ENCODE assay signal across 32 cellular contexts in genomic region chr11:117910525-117910924, GRCh38. TPM values are rescaled to one million over a fixed set of nuclear protein-coding genes. Genes with fewer than 3 reads are reported as not detected.
A peak's percentile ranks its signal among the peaks of the same experiment; 100 is the strongest.
DNase-seq lines count a peak whose midpoint lies in the region; ATAC-seq, FAIRE-seq and TF ChIP-seq lines count a peak whose summit lies in the region.
"Had no signal": no experiment of that assay in that cellular context is flagged by ENCODE, and none has a peak within 500 bp of the region (broad histone marks: within the 10 kb centered on the region; RNA-seq: fewer than 3 reads in every experiment).

No MANE protein-coding gene starts in this region.

- H3K9ac ChIP-seq in H9 (ENCODE audit: extremely low read depth, insufficient read length, low read length), result no peak overlapping the region
- H3K9ac ChIP-seq: BLaER1 had no signal

- H3K23me2 ChIP-seq in H9 (ENCODE audit: insufficient read length, low read depth, low read length, poor library complexity, severe bottlenecking), result no peaks in the 10 kb centered on the region

- H3K4me3 ChIP-seq in bronchial epithelial cell (ENCODE audit: low read depth, low read length), result no peak overlapping the region
- H3K4me3 ChIP-seq in upper lobe of right lung, result no peak overlapping the region
- H3K4me3 ChIP-seq: ascending aorta, BLaER1, cardiac muscle cell, heart right ventricle, prostate gland, right lobe of liver, tibial nerve had no signal

- no peak overlapping the region for H2AK5ac ChIP-seq in H9 (ENCODE audit: insufficient read length, low read length)

- H3K36me3 Mint-ChIP-seq in H9 (ENCODE audit: insufficient read depth in 1 of 3, low read depth in 3 of 3), result no peaks in the 10 kb centered on the region; a peak in 1 of 7 replicates

- H3K27ac ChIP-seq in H9 (ENCODE audit: insufficient read length, low read depth, low read length) (no peak overlapping the region), upper lobe of right lung (no peak overlapping the region)
- H3K27ac ChIP-seq: ascending aorta, BLaER1, cardiac muscle cell, heart right ventricle, prostate gland, right lobe of liver, tibial nerve had no signal

- peak; percentile 28 for FAIRE-seq in bronchial epithelial cell (lab: Jason Lieb, UNC)
- FAIRE-seq: colon, RCC 7860 had no signal

- H4K5ac ChIP-seq in H9 (ENCODE audit: insufficient read length, low read depth, low read length), result no peak overlapping the region

- no peaks in the 10 kb centered on the region for H3K36me3 ChIP-seq in bronchial epithelial cell (ENCODE audit: control insufficient read depth, insufficient read depth, low read length)
- no peaks in the 10 kb centered on the region for H3K36me3 ChIP-seq in upper lobe of right lung
- H3K36me3 ChIP-seq: ascending aorta, BLaER1, cardiac muscle cell, heart right ventricle, prostate gland, right lobe of liver, tibial nerve had no signal

- intact Hi-C loops in upper lobe of right lung (cut with DNase I), result no loop called here

- H3K14ac ChIP-seq in H9 (ENCODE audit: insufficient read depth, low read length), result no peak overlapping the region

- no peak overlapping the region for H2BK12ac ChIP-seq in H9 (ENCODE audit: insufficient read length, low read depth, low read length)

- no peaks in the 10 kb centered on the region for H4K20me1 ChIP-seq in H9 (ENCODE audit: control insufficient read depth, insufficient read depth, insufficient read length)
- H4K20me1 ChIP-seq: BLaER1 had no signal

- H3K4me1 Mint-ChIP-seq in H9, result peaks cover 9 to 23% of the 10 kb centered on the region in 2 experiments
- H3K4me1 Mint-ChIP-seq: naive B cell had no signal

- no peak overlapping the region for H4K8ac ChIP-seq in H9 (replicated peaks; ENCODE audit: insufficient read length, low read depth, low read length)

- H2BK120ac ChIP-seq in H9 (ENCODE audit: low read depth, low read length, poor library complexity, severe bottlenecking), result no peak overlapping the region

- TF ChIP-seq CTCF in H9 (conservative IDR thresholded peaks at IDR 0.05) (peak; percentile 46; the same call in 2 of the 3 replicates), bronchial epithelial cell (IDR thresholded peaks at IDR 0.05; ENCODE audit: insufficient read depth, low read length, severe bottlenecking) (no peak), upper lobe of right lung (IDR thresholded peaks at IDR 0.05) (no peak)

- H2BK5ac ChIP-seq in H9 (ENCODE audit: insufficient read length, low read length), result no peak overlapping the region

- H3K9me3 ChIP-seq in H9 (ENCODE audit: control insufficient read depth, low read depth, low read length) (no peaks in the 10 kb centered on the region), upper lobe of right lung (no peaks in the 10 kb centered on the region)
- H3K9me3 ChIP-seq: ascending aorta, BLaER1, heart right ventricle, prostate gland, right lobe of liver, tibial nerve had no signal

- no peak overlapping the region for H3T11ph ChIP-seq in H9 (ENCODE audit: low read length)

- H3K27me3 ChIP-seq in H9 (ENCODE audit: insufficient read depth, low read length) (no peaks in the 10 kb centered on the region), bronchial epithelial cell (ENCODE audit: control insufficient read depth, insufficient read depth, low read length) (no peaks in the 10 kb centered on the region), upper lobe of right lung (no peaks in the 10 kb centered on the region)
- H3K27me3 ChIP-seq: ascending aorta, BLaER1, cardiac muscle cell, right lobe of liver, tibial nerve had no signal

- DNase-seq in CD1c-positive myeloid dendritic cell (ENCODE audit: extremely low spot score) (peak; percentile 26), H9 (no peak), bronchial epithelial cell (ENCODE audit: low read depth) (no peak), mesenteric fat pad (ENCODE audit: low spot score) (peak; percentile 64), upper lobe of right lung (no peak), ecto neural progenitor cell (ENCODE audit: low spot score) (no peak), NCI-H1436 treated with DMSO at 0.1 percent for 48 hours (lab: John Stamatoyannopoulos, UW) (no peak)
- DNase-seq: activated CD8-positive, alpha-beta T cell treated with anti-CD3 and anti-CD28 coated beads, Interleukin-2, amount 10 ng/mL, durations not matched to agents 7 days and 5 days; activated T-cell treated with anti-CD3 and anti-CD28 coated beads, Interleukin-2, amount 50 U/mL, for 1 hour; effector memory CD8-positive, alpha-beta T cell; foreskin fibroblast; GDM1; heart right ventricle; Karpas-422; midbrain; naive B cell; NCI-H1417 treated with DMSO at 0.1 percent for 48 hours; NCI-H2081 treated with DMSO at 0.1 percent for 48 hours; NCI-H226; SIG-M5; stimulated activated CD4-positive, alpha-beta T cell treated with anti-CD3 and anti-CD28 coated beads, Interleukin-12 subunit alpha, Interleukin-12 subunit beta, amount 100 ng/mL, for 4 hours; stimulated activated CD4-positive, alpha-beta T cell treated with anti-CD3 and anti-CD28 coated beads, Interleukin-4, amount 100 ng/mL, for 1 hour had no signal

- no peaks in the 10 kb centered on the region for H3K79me2 ChIP-seq in H9 (ENCODE audit: insufficient read depth, low read length)

- no peak overlapping the region for H2AFZ ChIP-seq in H9 (ENCODE audit: low read length)

- H3K56ac ChIP-seq in H9 (ENCODE audit: insufficient read length, low read depth, low read length), result no peak overlapping the region

- H3K23ac ChIP-seq in H9 (ENCODE audit: insufficient read length, low read depth, low read length), result no peak overlapping the region

- H3K4me3 Mint-ChIP-seq in H9, result no peak overlapping the region
- H3K4me3 Mint-ChIP-seq: activated CD8-positive, alpha-beta T cell treated with anti-CD3 and anti-CD28 coated beads, Interleukin-2, amount 10 ng/mL, durations not matched to agents 7 days and 5 days; effector memory CD8-positive, alpha-beta T cell; naive B cell; T-helper 2 cell treated with Interferon-gamma antibody and Interleukin-4, amounts not matched to agents 5 μg/mL and 100 μg/mL, for 36 hours had no signal

- peaks cover 13% of the 10 kb centered on the region for H3K27me3 Mint-ChIP-seq in H9 (ENCODE audit: low read depth)

- H2BK20ac ChIP-seq in H9 (ENCODE audit: low read depth, low read length, poor library complexity, severe bottlenecking), result no peak overlapping the region

- no peak overlapping the region for H3K27ac Mint-ChIP-seq in H9
- H3K27ac Mint-ChIP-seq: effector memory CD8-positive, alpha-beta T cell; T-helper 2 cell treated with Interferon-gamma antibody and Interleukin-4, amounts not matched to agents 5 μg/mL and 100 μg/mL, for 36 hours had no signal

- ATAC-seq in upper lobe of right lung, result no peak
- ATAC-seq: activated CD8-positive, alpha-beta T cell treated with anti-CD3 and anti-CD28 coated beads, Interleukin-2, amount 10 ng/mL, durations not matched to agents 7 days and 5 days; effector memory CD8-positive, alpha-beta T cell; heart right ventricle; right lobe of liver had no signal

- WGBS in H9 (ENCODE audit: extremely low coverage, insufficient read length, low lambda C conversion rate), result no CpG with 5 or more reads among the region's 4 CpGs

- H3K4me2 ChIP-seq in H9 (ENCODE audit: insufficient read depth, insufficient read length, low read length), result no peak overlapping the region
- H3K4me2 ChIP-seq: BLaER1 had no signal

- H3K4ac ChIP-seq in H9 (ENCODE audit: low read depth, low read length), result no peak overlapping the region

- H3K18ac ChIP-seq in H9 (ENCODE audit: insufficient read length, low read depth, low read length), result no peak overlapping the region

- H3K9me3 Mint-ChIP-seq in H9, result no peaks in the 10 kb centered on the region
- H3K9me3 Mint-ChIP-seq: effector memory CD8-positive, alpha-beta T cell; naive B cell; T-helper 2 cell treated with Interferon-gamma antibody and Interleukin-4, amounts not matched to agents 5 μg/mL and 100 μg/mL, for 36 hours had no signal

- H4K91ac ChIP-seq in H9 (ENCODE audit: insufficient read length, low read depth, low read length), result no peak overlapping the region

- H3K4me1 ChIP-seq in H9 (ENCODE audit: insufficient read depth, low read length) (no peaks in the 10 kb centered on the region), upper lobe of right lung (no peaks in the 10 kb centered on the region)
- H3K4me1 ChIP-seq: ascending aorta, prostate gland, right lobe of liver had no signal

- no peaks in the 10 kb centered on the region for H3K79me1 ChIP-seq in H9 (ENCODE audit: insufficient read depth, low read depth, low read length, poor library complexity, severe bottlenecking)

- no peak overlapping the region for H2BK15ac ChIP-seq in H9 (ENCODE audit: low read depth, low read length)

RNA-seq across cellular contexts. Expression of gene TMPRSS13, which starts 18.7 kb away (rescaled TPM):
- total RNA-seq in H9 (2021), result 0.35 and 0.50 TPM in 2 replicates
- total RNA-seq in bronchial epithelial cell, result 0.53 and 11.5 TPM in 2 replicates
- 0.39 TPM for total RNA-seq in mesenteric fat pad
- total RNA-seq in upper lobe of right lung, result 9.9 TPM
- total RNA-seq: ascending aorta, kidney epithelial cell had no signal

RNA-seq across cellular contexts. Expression of gene FXYD6, which starts 34.1 kb away (rescaled TPM):
- total RNA-seq in H9 (2021) (16.3 and 18.3 TPM in 2 replicates), bronchial epithelial cell (not detected in 2 replicates), mesenteric fat pad (21.5 TPM), upper lobe of right lung (59.0 TPM)

Comparison
In these comparisons a context has a peak if more than half of its experiments do, and no peak if none do; other contexts are left out.
1. DNase-seq: peak in CD1c-positive myeloid dendritic cell (single experiment) and mesenteric fat pad (single experiment); none in H9 (single experiment), bronchial epithelial cell (single experiment), upper lobe of right lung (single experiment), ecto neural progenitor cell (single experiment) and NCI-H1436 treated with DMSO at 0.1 percent for 48 hours (single experiment).
2. RNA of gene FXYD6, which starts 34.1 kb away (total RNA-seq): 59.0 TPM in upper lobe of right lung (single experiment), 21.5 TPM in mesenteric fat pad (single experiment) and 16.3 to 18.3 TPM in H9; not detected in bronchial epithelial cell; every median in the first group is over 10 times any median in the second.